8 cellular contexts compared by ENCODE assay signal in the genomic region with DNA sequence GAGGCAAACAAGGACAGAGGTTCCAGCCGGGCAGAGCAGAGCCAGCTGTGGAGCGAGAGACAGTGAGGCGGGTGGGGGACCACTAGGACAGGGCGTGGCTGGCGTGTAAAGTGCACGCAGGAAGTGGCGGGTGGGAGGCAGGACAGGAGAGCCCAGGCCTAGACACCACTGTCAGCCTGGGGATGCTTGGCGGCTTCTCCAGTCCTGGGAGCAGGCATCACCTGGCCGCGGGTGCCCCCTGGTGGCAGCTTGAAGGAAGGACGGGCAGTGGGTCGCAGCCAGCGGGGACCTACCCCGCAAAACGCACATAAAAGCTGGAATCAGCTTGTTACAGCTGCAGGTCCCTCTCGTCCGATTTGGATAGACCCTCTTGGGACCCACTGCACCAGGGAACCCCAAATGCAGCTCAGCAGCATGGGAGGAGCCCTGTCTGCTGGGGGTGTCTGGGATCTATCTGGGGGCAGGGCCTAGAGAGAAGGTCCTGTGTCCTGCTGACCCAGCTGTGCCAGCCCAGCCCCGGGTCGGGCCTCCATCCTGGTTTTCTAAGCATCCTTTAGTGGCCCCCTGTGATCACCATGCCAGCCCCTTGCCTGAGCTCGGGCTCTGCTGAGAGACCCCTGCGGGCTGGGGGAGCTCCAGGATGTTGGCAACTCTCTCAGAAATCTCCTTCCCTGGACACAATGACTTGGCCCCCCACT. TPM values are rescaled to one million over a fixed set of nuclear protein-coding genes. Genes with fewer than 3 reads are reported as not detected.
DNase-seq lines count a peak whose midpoint lies in the region; ATAC-seq and TF ChIP-seq lines count a peak whose summit lies in the region.

No MANE protein-coding gene starts in this region.

- TF ChIP-seq CTCF in endodermal cell (conservative IDR thresholded peaks at IDR 0.05) = peak; percentile 96

- H3K36me3 Mint-ChIP-seq in endodermal cell (ENCODE audit: low read depth) = peaks cover 18% of the 10 kb centered on the region

- peaks cover 4% of the 10 kb centered on the region for H3K9me3 Mint-ChIP-seq in endodermal cell

- ATAC-seq in HG03103 (IDR thresholded peaks at IDR 0.05; ENCODE audit: low read depth, unreplicated experiment) = peak; percentile 46

- H3K4me3 Mint-ChIP-seq in endodermal cell = no peak overlapping the region

- H3K9ac ChIP-seq in endodermal cell (ENCODE audit: extremely low read depth, low read length, poor library complexity, severe bottlenecking) = no peak overlapping the region

- H3K27me3 Mint-ChIP-seq in endodermal cell (ENCODE audit: insufficient read depth) = no peaks in the 10 kb centered on the region

- H3K4me1 Mint-ChIP-seq in endodermal cell = peaks cover 2% of the 10 kb centered on the region

- H3K4me3 ChIP-seq in endodermal cell (ENCODE audit: low read length) = no peak overlapping the region

- H3K36me3 ChIP-seq in endodermal cell (ENCODE audit: control insufficient read depth, insufficient read depth, low read length) = peaks cover 4% of the 10 kb centered on the region

- DNase-seq in NCI-H1436 (lab: John Stamatoyannopoulos, UW) (peak; percentile 31), NCI-H1436 treated with DMSO at 0.1 percent for 48 hours (lab: John Stamatoyannopoulos, UW) (no peak), NCI-H82 (lab: John Stamatoyannopoulos, UW) (peak; percentile 77), endodermal cell (peak; percentile 95), middle frontal gyrus (ENCODE audit: extremely low spot score, low spot score) (peak; percentile 56)
- peak; percentile 21 for DNase-seq in activated CD8-positive, alpha-beta memory T cell treated with anti-CD3 and anti-CD28 coated beads, Interleukin-2, amount 50 U/mL, for 1 hour (ENCODE audit: extremely low read depth)
- DNase-seq in stimulated activated CD8-positive, alpha-beta memory T cell treated with anti-CD3 and anti-CD28 coated beads, Interleukin-4, amount 100 ng/mL, for 48 hours = peak; percentile 89

- H3K4me1 ChIP-seq in endodermal cell (ENCODE audit: control insufficient read depth, insufficient read depth, low read length) = no peaks in the 10 kb centered on the region

- no peaks in the 10 kb centered on the region for H3K27me3 ChIP-seq in endodermal cell (ENCODE audit: control insufficient read depth, insufficient read depth, low read length, poor library complexity, severe bottlenecking)

- WGBS in endodermal cell (ENCODE audit: insufficient coverage in 1 of 2, insufficient read length in 1 of 2), 2 experiments = 18 to 27% methylated on average over 14 to 21 of the region's 21 CpGs

- H3K9me3 ChIP-seq in endodermal cell (ENCODE audit: control insufficient read depth, low read length) = peaks cover 7% of the 10 kb centered on the region

- H3K27ac ChIP-seq in endodermal cell (ENCODE audit: low read depth, low read length) = no peak overlapping the region

- no peak overlapping the region for H3K27ac Mint-ChIP-seq in endodermal cell

RNA-seq across cellular contexts. Expression of a gene that starts 57.7 kb away (rescaled TPM):
- 10 to 100 TPM; 25.3 to 26.1 TPM for total RNA-seq in endodermal cell
- 23.8 TPM for polyA plus RNA-seq in endodermal cell (2013, experiment 1 of 2)
- polyA plus RNA-seq in endodermal cell (2013, experiment 2 of 2) = 24.1 TPM
